Comparison of ENCODE assay signal across 8 cellular contexts in genomic region chr17:57875109-57876022, GRCh38. TPM values are rescaled to one million over a fixed set of nuclear protein-coding genes. Genes with fewer than 3 reads are reported as not detected.
DNase-seq lines count a peak whose midpoint lies in the region; ATAC-seq and TF ChIP-seq lines count a peak whose summit lies in the region.

No MANE protein-coding gene starts in this region.

- intact Hi-C loops in head of caudate nucleus (cut with DNase I) = no loop called here
- intact Hi-C loops in posterior cingulate gyrus (cut with DNase I) = no loop called here

- TF ChIP-seq CTCF in AG10803 (conservative IDR thresholded peaks at IDR 0.05; ENCODE audit: low read length) = peak; percentile 74
- peak; percentile 76 for TF ChIP-seq CTCF in WI38 (IDR thresholded peaks at IDR 0.05; ENCODE audit: low read depth, low read length)

- DNase-seq in AG10803 (ENCODE audit: low read depth) (peak; percentile 99), head of caudate nucleus (peak; percentile 65 to 93 (median 81)), posterior cingulate gyrus (peak; percentile 69 to 96 (median 77))
- DNase-seq in Jurkat, Clone E6-1 (ENCODE audit: low read depth, low spot score) = peak; percentile 70
- no peak for DNase-seq in activated CD4-positive, alpha-beta T cell treated with anti-CD3 and anti-CD28 coated beads, Interleukin-2, amount 50 U/mL, for 48 hours

- ATAC-seq in GM19397 (IDR thresholded peaks at IDR 0.05; ENCODE audit: unreplicated experiment) (no peak), GM21447 (IDR thresholded peaks at IDR 0.05; ENCODE audit: unreplicated experiment) (no peak)

- H3K4me3 ChIP-seq in AG10803 (ENCODE audit: low read length) (peak overlapping the region; percentile 28), WI38 (ENCODE audit: low read depth, low read length) (peak overlapping the region; percentile 39)
- no peak overlapping the region for H3K4me3 ChIP-seq in Jurkat, Clone E6-1 (ENCODE audit: low read length)

RNA-seq across cellular contexts. Expression of gene MRPS23, which starts 25.5 kb away (rescaled TPM):
- 97.5 TPM for polyA plus RNA-seq in Jurkat, Clone E6-1 (2012; ENCODE audit: insufficient read depth, insufficient read length)

Comparison
In these comparisons a context has a peak if more than half of its experiments do, and no peak if none do; other contexts are left out.
1. DNase-seq: peak in AG10803 (single experiment), Jurkat, Clone E6-1 (single experiment), head of caudate nucleus (42 of 42) and posterior cingulate gyrus (10 of 10); none in activated CD4-positive, alpha-beta T cell treated with anti-CD3 and anti-CD28 coated beads, Interleukin-2, amount 50 U/mL, for 48 hours (0 of 2).